Comparison of ENCODE assay signal across 1 cellular context in the genomic region with DNA sequence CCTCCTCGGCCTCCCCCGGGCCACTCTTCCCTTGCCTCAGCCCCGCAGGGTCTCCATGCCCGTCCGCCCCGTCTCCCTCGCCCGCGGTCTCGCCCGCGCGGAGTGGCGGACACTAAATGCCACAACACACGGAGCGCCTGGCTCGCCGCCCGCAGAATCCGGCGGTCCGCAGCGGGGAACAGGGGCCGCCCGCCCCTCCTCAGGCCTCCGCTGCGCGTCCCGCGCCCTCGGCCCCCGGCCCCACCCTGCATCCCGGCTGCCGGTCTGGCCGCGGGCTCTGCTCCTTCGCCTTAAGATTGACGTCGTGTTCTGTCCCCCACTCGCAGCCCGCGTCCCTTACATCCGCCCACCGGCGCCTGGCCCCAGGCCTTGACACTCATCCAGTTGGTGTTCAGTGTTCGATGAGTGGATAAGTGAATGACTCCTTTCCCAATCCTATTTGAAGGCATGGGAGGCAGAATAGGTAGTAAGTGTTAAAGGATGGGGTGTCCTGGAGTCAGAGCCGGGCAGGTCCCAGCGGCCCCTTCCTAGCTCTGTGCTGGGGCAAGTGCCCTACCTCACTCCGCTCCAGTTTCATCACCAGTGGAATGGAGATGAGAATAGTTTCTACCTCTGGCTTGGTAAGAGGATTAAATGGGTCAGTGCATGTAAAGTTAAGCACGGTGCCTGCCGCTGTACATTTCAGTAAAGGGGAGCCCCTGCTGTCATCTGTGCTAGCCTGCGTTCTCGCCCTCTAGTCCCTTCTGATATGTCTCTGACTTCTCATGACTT.
TF ChIP-seq lines count a peak whose summit lies in the region.

No MANE protein-coding gene starts in this region.

TF ChIP-seq in GM23338, 12 proteins besides CTCF, POLR2A, EP300 and RAD21:
- TF ChIP-seq ZNF331 (CRISPR knock-in tag; IDR thresholded peaks at IDR 0.05; ENCODE audit: low read depth), result no peak
- TF ChIP-seq POLR2AphosphoS5 (IDR thresholded peaks at IDR 0.05; ENCODE audit: low read depth), result no peak
- TF ChIP-seq JUNB (IDR thresholded peaks at IDR 0.05; ENCODE audit: unreplicated experiment), result no peak
- no peak for TF ChIP-seq REST (IDR thresholded peaks at IDR 0.05; ENCODE audit: unreplicated experiment)
- TF ChIP-seq STAT1 (IDR thresholded peaks at IDR 0.05; ENCODE audit: unreplicated experiment), result no peak
- no peak for TF ChIP-seq EZH2 (IDR thresholded peaks at IDR 0.05; ENCODE audit: low read depth, unreplicated experiment)
- TF ChIP-seq CREB1 (CRISPR knock-in tag; IDR thresholded peaks at IDR 0.05; ENCODE audit: low read depth), result no peak
- no peak for TF ChIP-seq NANOG (IDR thresholded peaks at IDR 0.05; ENCODE audit: borderline replicate concordance)
- TF ChIP-seq, protein P1, sequence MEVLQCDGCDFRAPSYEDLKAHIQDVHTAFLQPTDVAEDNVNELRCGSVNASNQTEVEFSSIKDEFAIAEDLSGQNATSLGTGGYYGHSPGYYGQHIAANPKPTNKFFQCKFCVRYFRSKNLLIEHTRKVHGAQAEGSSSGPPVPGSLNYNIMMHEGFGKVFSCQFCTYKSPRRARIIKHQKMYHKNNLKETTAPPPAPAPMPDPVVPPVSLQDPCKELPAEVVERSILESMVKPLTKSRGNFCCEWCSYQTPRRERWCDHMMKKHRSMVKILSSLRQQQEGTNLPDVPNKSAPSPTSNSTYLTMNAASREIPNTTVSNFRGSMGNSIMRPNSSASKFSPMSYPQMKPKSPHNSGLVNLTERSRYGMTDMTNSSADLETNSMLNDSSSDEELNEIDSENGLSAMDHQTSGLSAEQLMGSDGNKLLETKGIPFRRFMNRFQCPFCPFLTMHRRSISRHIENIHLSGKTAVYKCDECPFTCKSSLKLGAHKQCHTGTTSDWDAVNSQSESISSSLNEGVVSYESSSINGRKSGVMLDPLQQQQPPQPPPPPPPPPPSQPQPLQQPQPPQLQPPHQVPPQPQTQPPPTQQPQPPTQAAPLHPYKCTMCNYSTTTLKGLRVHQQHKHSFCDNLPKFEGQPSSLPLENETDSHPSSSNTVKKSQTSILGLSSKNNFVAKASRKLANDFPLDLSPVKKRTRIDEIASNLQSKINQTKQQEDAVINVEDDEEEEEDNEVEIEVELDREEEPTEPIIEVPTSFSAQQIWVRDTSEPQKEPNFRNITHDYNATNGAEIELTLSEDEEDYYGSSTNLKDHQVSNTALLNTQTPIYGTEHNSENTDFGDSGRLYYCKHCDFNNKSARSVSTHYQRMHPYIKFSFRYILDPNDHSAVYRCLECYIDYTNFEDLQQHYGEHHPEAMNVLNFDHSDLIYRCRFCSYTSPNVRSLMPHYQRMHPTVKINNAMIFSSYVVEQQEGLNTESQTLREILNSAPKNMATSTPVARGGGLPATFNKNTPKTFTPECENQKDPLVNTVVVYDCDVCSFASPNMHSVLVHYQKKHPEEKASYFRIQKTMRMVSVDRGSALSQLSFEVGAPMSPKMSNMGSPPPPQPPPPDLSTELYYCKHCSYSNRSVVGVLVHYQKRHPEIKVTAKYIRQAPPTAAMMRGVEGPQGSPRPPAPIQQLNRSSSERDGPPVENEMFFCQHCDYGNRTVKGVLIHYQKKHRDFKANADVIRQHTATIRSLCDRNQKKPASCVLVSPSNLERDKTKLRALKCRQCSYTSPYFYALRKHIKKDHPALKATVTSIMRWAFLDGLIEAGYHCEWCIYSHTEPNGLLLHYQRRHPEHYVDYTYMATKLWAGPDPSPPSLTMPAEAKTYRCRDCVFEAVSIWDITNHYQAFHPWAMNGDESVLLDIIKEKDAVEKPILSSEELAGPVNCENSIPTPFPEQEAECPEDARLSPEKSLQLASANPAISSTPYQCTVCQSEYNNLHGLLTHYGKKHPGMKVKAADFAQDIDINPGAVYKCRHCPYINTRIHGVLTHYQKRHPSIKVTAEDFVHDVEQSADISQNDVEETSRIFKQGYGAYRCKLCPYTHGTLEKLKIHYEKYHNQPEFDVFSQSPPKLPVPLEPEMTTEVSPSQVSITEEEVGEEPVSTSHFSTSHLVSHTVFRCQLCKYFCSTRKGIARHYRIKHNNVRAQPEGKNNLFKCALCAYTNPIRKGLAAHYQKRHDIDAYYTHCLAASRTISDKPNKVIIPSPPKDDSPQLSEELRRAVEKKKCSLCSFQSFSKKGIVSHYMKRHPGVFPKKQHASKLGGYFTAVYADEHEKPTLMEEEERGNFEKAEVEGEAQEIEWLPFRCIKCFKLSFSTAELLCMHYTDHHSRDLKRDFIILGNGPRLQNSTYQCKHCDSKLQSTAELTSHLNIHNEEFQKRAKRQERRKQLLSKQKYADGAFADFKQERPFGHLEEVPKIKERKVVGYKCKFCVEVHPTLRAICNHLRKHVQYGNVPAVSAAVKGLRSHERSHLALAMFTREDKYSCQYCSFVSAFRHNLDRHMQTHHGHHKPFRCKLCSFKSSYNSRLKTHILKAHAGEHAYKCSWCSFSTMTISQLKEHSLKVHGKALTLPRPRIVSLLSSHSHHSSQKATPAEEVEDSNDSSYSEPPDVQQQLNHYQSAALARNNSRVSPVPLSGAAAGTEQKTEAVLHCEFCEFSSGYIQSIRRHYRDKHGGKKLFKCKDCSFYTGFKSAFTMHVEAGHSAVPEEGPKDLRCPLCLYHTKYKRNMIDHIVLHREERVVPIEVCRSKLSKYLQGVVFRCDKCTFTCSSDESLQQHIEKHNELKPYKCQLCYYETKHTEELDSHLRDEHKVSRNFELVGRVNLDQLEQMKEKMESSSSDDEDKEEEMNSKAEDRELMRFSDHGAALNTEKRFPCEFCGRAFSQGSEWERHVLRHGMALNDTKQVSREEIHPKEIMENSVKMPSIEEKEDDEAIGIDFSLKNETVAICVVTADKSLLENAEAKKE (CRISPR knock-in tag; IDR thresholded peaks at IDR 0.05), result no peak
- no peak for TF ChIP-seq EZH2phosphoT487 (IDR thresholded peaks at IDR 0.05; ENCODE audit: unreplicated experiment)
- TF ChIP-seq ZNF114 (CRISPR knock-in tag; IDR thresholded peaks at IDR 0.05), result no peak
- TF ChIP-seq, protein P2, sequence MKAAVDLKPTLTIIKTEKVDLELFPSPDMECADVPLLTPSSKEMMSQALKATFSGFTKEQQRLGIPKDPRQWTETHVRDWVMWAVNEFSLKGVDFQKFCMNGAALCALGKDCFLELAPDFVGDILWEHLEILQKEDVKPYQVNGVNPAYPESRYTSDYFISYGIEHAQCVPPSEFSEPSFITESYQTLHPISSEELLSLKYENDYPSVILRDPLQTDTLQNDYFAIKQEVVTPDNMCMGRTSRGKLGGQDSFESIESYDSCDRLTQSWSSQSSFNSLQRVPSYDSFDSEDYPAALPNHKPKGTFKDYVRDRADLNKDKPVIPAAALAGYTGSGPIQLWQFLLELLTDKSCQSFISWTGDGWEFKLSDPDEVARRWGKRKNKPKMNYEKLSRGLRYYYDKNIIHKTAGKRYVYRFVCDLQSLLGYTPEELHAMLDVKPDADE (IDR thresholded peaks at IDR 0.05), result no peak
